ENCODE assay signal across 1 cellular context in genomic region chr12:55981882-55982281, GRCh38.
TF ChIP-seq lines count a peak whose summit lies in the region.

No MANE protein-coding gene starts in this region.

TF ChIP-seq in IMR-90, 13 proteins besides CTCF, POLR2A, EP300 and RAD21:
- TF ChIP-seq FOS (IDR thresholded peaks at IDR 0.05; ENCODE audit: low read depth, low read length): 0 out of 2 replicates have a peak, but pooled peaks have one; percentile 35
TF ChIP-seq in IMR-90: peak in this region for 1; not testable (repeated sequence) for 12.
